6 cellular contexts compared by ENCODE assay signal in genomic region chr6:31972709-31973350, GRCh38. TPM values are rescaled to one million over a fixed set of nuclear protein-coding genes. Genes with fewer than 3 reads are reported as not detected.
DNase-seq lines count a peak whose midpoint lies in the region; ATAC-seq and TF ChIP-seq lines count a peak whose summit lies in the region.

No MANE protein-coding gene starts in this region.

- ATAC-seq in esophagus mucosa, result peak; percentile 3
- peak; percentile 3 for ATAC-seq in stimulated activated effector memory CD8-positive, alpha-beta T cell treated with anti-CD3 and anti-CD28 coated beads, Interleukin-12 subunit alpha, Interleukin-12 subunit beta, amount 100 ng/mL, for 72 hours
- no peak for ATAC-seq in HG03565 (IDR thresholded peaks at IDR 0.05; ENCODE audit: unreplicated experiment)

- H3K4me3 ChIP-seq in AG04449 (ENCODE audit: low read depth, low read length) (peak overlapping the region; percentile 98), NB4 (ENCODE audit: low read depth, low read length) (peak overlapping the region; percentile 99)

- H3K4me1 Mint-ChIP-seq in stimulated activated effector memory CD8-positive, alpha-beta T cell treated with anti-CD3 and anti-CD28 coated beads, Interleukin-12 subunit alpha, Interleukin-12 subunit beta, amount 100 ng/mL, for 72 hours, result peaks cover 46% of the 10 kb centered on the region

- DNase-seq in AG04449 (ENCODE audit: low read depth, low spot score) (no peak), NB4 (ENCODE audit: low read depth) (no peak), cortex of kidney (lab: John Stamatoyannopoulos, UW) (no peak)
- no peak for DNase-seq in stimulated activated effector memory CD8-positive, alpha-beta T cell treated with anti-CD3 and anti-CD28 coated beads, Interleukin-12 subunit alpha, Interleukin-12 subunit beta, amount 100 ng/mL, for 72 hours (ENCODE audit: low spot score in 2 of 2)

- no peak for TF ChIP-seq CTCF in AG04449 (IDR thresholded peaks at IDR 0.05; ENCODE audit: insufficient read depth, low read length, missing control alignments)
- no peak for TF ChIP-seq CTCF in NB4 (IDR thresholded peaks at IDR 0.05; ENCODE audit: low read depth, low read length)

- H3K9me3 Mint-ChIP-seq in stimulated activated effector memory CD8-positive, alpha-beta T cell treated with anti-CD3 and anti-CD28 coated beads, Interleukin-12 subunit alpha, Interleukin-12 subunit beta, amount 100 ng/mL, for 72 hours, result no peaks in the 10 kb centered on the region

- H3K4me3 Mint-ChIP-seq in stimulated activated effector memory CD8-positive, alpha-beta T cell treated with anti-CD3 and anti-CD28 coated beads, Interleukin-12 subunit alpha, Interleukin-12 subunit beta, amount 100 ng/mL, for 72 hours, result peak overlapping the region; percentile 85

- POLR2A ChIA-PET in AG04449 (lab: Yijun Ruan, JAX), result interaction anchor here (0.9 to 2.1 kb wide), 6 partner anchors 11 to 224 kb away, joined by 3 to 16 read pairs (median 5); partner anchors contain the start of genes ATF6B, NELFE and SKIC2

- H3K27ac Mint-ChIP-seq in stimulated activated effector memory CD8-positive, alpha-beta T cell treated with anti-CD3 and anti-CD28 coated beads, Interleukin-12 subunit alpha, Interleukin-12 subunit beta, amount 100 ng/mL, for 72 hours, result peak overlapping the region; percentile 99

- TF ChIP-seq POLR2A in NB4 (IDR thresholded peaks at IDR 0.05; ENCODE audit: extremely low read depth, insufficient read length), result no peak

- peaks cover 62% of the 10 kb centered on the region for H3K36me3 Mint-ChIP-seq in stimulated activated effector memory CD8-positive, alpha-beta T cell treated with anti-CD3 and anti-CD28 coated beads, Interleukin-12 subunit alpha, Interleukin-12 subunit beta, amount 100 ng/mL, for 72 hours

- CTCF ChIA-PET in AG04449 (lab: Yijun Ruan, JAX), result interaction anchor here (1.1 to 1.8 kb wide), 3 partner anchors 9 to 21 kb away, joined by 3 to 5 read pairs (median 4); partner anchors contain the start of gene SKIC2

RNA-seq across cellular contexts. Expression of gene DXO, which starts 0.9 kb away (rescaled TPM):
- 10.6 TPM for total RNA-seq in esophagus mucosa

RNA-seq across cellular contexts. Expression of gene C4A, which starts 9.0 kb away (rescaled TPM):
- total RNA-seq in esophagus mucosa, result 2.9 TPM

RNA-seq across cellular contexts. Expression of gene SKIC2, which starts 13.9 kb away (rescaled TPM):
- 31.3 TPM for total RNA-seq in esophagus mucosa

RNA-seq across cellular contexts. Expression of gene NELFE, which starts 14.1 kb away (rescaled TPM):
- 57.7 TPM for total RNA-seq in esophagus mucosa

RNA-seq across cellular contexts. Expression of gene CFB, which starts 26.9 kb away (rescaled TPM):
- total RNA-seq in esophagus mucosa, result 36.1 TPM
